ENCODE assay signal across 10 cellular contexts in genomic region chr3:71131385-71131871, GRCh38.
A peak's percentile ranks its signal among the peaks of the same experiment; 100 is the strongest.
DNase-seq lines count a peak whose midpoint lies in the region; ATAC-seq and TF ChIP-seq lines count a peak whose summit lies in the region.
"Had no signal": no experiment of that assay in that cellular context is flagged by ENCODE, and none has a peak within 500 bp of the region (broad histone marks: within the 10 kb centered on the region; RNA-seq: fewer than 3 reads in every experiment).

No MANE protein-coding gene starts in this region.

- peak overlapping the region; percentile 93 for H3K4me3 Mint-ChIP-seq in activated CD4-positive, alpha-beta memory T cell treated with anti-CD3 and anti-CD28 coated beads for 36 hours
- H3K4me3 Mint-ChIP-seq in stimulated activated effector memory CD8-positive, alpha-beta T cell treated with anti-CD3 and anti-CD28 coated beads, Interleukin-12 subunit alpha, Interleukin-12 subunit beta, amount 100 ng/mL, for 72 hours: peak overlapping the region; percentile 93

- no peaks in the 10 kb centered on the region for H3K4me1 ChIP-seq in right cardiac atrium (ENCODE audit: control insufficient read depth, insufficient read depth, low read length)

- no peaks in the 10 kb centered on the region for H3K9me3 ChIP-seq in right cardiac atrium (ENCODE audit: control insufficient read depth, low read length)

- WGBS in right cardiac atrium: 44% methylated on average over 5 of the region's 5 CpGs

- H3K9me3 Mint-ChIP-seq in activated CD4-positive, alpha-beta memory T cell treated with anti-CD3 and anti-CD28 coated beads for 36 hours: no peaks in the 10 kb centered on the region
- H3K9me3 Mint-ChIP-seq in stimulated activated effector memory CD8-positive, alpha-beta T cell treated with anti-CD3 and anti-CD28 coated beads, Interleukin-12 subunit alpha, Interleukin-12 subunit beta, amount 100 ng/mL, for 72 hours: no peaks in the 10 kb centered on the region

- no peak for ATAC-seq in right cardiac atrium
- ATAC-seq in stimulated activated effector memory CD8-positive, alpha-beta T cell treated with anti-CD3 and anti-CD28 coated beads, Interleukin-12 subunit alpha, Interleukin-12 subunit beta, amount 100 ng/mL, for 72 hours: no peak
- ATAC-seq in GM18505 (IDR thresholded peaks at IDR 0.05; ENCODE audit: unreplicated experiment): no peak
- no peak for ATAC-seq in GM21381 (IDR thresholded peaks at IDR 0.05; ENCODE audit: unreplicated experiment)
- ATAC-seq in HG03460 (IDR thresholded peaks at IDR 0.05; ENCODE audit: unreplicated experiment): no peak
- ATAC-seq: GM12878 had no signal

- DNase-seq in HEK293T (ENCODE audit: extremely low spot score) (no peak), right cardiac atrium (no peak)
- no peak for DNase-seq in activated CD4-positive, alpha-beta memory T cell treated with anti-CD3 and anti-CD28 coated beads for 36 hours
- DNase-seq in stimulated activated effector memory CD8-positive, alpha-beta T cell treated with anti-CD3 and anti-CD28 coated beads, Interleukin-12 subunit alpha, Interleukin-12 subunit beta, amount 100 ng/mL, for 72 hours (ENCODE audit: low spot score in 2 of 2): no peak
- DNase-seq: activated CD8-positive, alpha-beta memory T cell treated with anti-CD3 and anti-CD28 coated beads, Interleukin-2, amount 50 U/mL, for 4 hours had no signal

- TF ChIP-seq POLR2A in GM18505 (IDR thresholded peaks at IDR 0.05; ENCODE audit: borderline replicate concordance, extremely low read depth, insufficient read depth, insufficient read length): no peak

- CTCF ChIA-PET in HEK293T (lab: Yijun Ruan, JAX): interaction anchor here (0.6 kb wide), 1 partner anchor 10 kb away, joined by 3 read pairs; no protein-coding TSS in a partner anchor
- CTCF ChIA-PET in activated CD4-positive, alpha-beta memory T cell treated with anti-CD3 and anti-CD28 coated beads for 36 hours (lab: Charles Lee): interaction anchor here (1.4 to 1.6 kb wide), 3 partner anchors 9 to 266 kb away, joined by 4 read pairs; no protein-coding TSS in a partner anchor

- peak overlapping the region; percentile 94 for H3K27ac Mint-ChIP-seq in activated CD4-positive, alpha-beta memory T cell treated with anti-CD3 and anti-CD28 coated beads for 36 hours
- H3K27ac Mint-ChIP-seq in stimulated activated effector memory CD8-positive, alpha-beta T cell treated with anti-CD3 and anti-CD28 coated beads, Interleukin-12 subunit alpha, Interleukin-12 subunit beta, amount 100 ng/mL, for 72 hours: no peak overlapping the region

- peak overlapping the region; percentile 74 for H3K4me3 ChIP-seq in right cardiac atrium (ENCODE audit: low read length)
- H3K4me3 ChIP-seq: GM12878 had no signal

- H3K27ac ChIP-seq in right cardiac atrium (ENCODE audit: low read length): peak overlapping the region; percentile 95
- H3K27ac ChIP-seq: foreskin keratinocyte had no signal

- no peaks in the 10 kb centered on the region for H3K27me3 ChIP-seq in right cardiac atrium (ENCODE audit: control insufficient read depth, insufficient read depth)
- H3K27me3 ChIP-seq: foreskin keratinocyte had no signal

- H3K4me1 Mint-ChIP-seq in activated CD4-positive, alpha-beta memory T cell treated with anti-CD3 and anti-CD28 coated beads for 36 hours (ENCODE audit: low read depth): peaks cover 68% of the 10 kb centered on the region
- peaks cover 39% of the 10 kb centered on the region for H3K4me1 Mint-ChIP-seq in stimulated activated effector memory CD8-positive, alpha-beta T cell treated with anti-CD3 and anti-CD28 coated beads, Interleukin-12 subunit alpha, Interleukin-12 subunit beta, amount 100 ng/mL, for 72 hours

- intact Hi-C loops in activated CD4-positive, alpha-beta memory T cell treated with anti-CD3 and anti-CD28 coated beads for 36 hours (cut with micrococcal nuclease): loop anchor here (2.0 kb wide), 2 partner anchors 57 to 453 kb away; no protein-coding TSS in a partner anchor
- intact Hi-C loops in right cardiac atrium (cut with DNase I): loop anchor here in 1 of 4 donors (5.0 to 10.0 kb wide), 2 partner anchors 69 to 113 kb away; no protein-coding TSS in a partner anchor

- POLR2A ChIA-PET in HEK293T (lab: Yijun Ruan, JAX): no interaction called here
- POLR2A ChIA-PET in activated CD4-positive, alpha-beta memory T cell treated with anti-CD3 and anti-CD28 coated beads for 36 hours (lab: Charles Lee): interaction anchor here (0.7 to 3.9 kb wide), 10 partner anchors 42 to 451 kb away, joined by 3 to 29 read pairs (median 4); no protein-coding TSS in a partner anchor

- peaks cover 1% of the 10 kb centered on the region for H3K36me3 Mint-ChIP-seq in activated CD4-positive, alpha-beta memory T cell treated with anti-CD3 and anti-CD28 coated beads for 36 hours
- H3K36me3 Mint-ChIP-seq in stimulated activated effector memory CD8-positive, alpha-beta T cell treated with anti-CD3 and anti-CD28 coated beads, Interleukin-12 subunit alpha, Interleukin-12 subunit beta, amount 100 ng/mL, for 72 hours: peaks cover 19% of the 10 kb centered on the region

- H3K27me3 Mint-ChIP-seq in activated CD4-positive, alpha-beta memory T cell treated with anti-CD3 and anti-CD28 coated beads for 36 hours: no peaks in the 10 kb centered on the region

TF ChIP-seq in HEK293T, 16 proteins besides CTCF, POLR2A, EP300 and RAD21:
- TF ChIP-seq PKNOX1 (IDR thresholded peaks at IDR 0.05) (peak; percentile 75), ZNF384 (IDR thresholded peaks at IDR 0.05) (peak; percentile 58; the same call in 1 of the 2 replicates), BHLHE40 (IDR thresholded peaks at IDR 0.05; ENCODE audit: borderline replicate concordance) (no peak)
